In the genomic region with DNA sequence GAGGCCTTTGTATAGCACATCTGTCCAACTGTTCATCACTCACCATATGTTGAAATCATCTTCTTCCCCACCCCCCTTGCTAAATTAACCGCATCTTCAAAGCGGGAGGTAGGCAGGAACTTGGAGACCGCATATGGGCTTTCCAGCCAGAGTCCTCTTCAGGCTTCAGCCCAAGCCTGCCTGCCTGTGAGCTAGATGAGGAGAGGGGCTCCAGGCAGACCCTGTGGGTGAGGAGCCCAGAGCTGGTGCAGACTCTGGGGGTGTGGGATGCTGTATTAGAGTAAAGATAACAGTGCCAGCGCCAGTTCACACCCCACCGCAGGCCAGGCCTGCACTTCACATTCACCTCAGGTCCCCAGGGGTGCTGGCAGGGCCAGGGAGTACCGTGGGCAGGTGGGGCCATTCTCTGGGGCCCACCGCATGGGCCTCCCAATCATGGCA, we compare ENCODE assay signal across 9 cellular contexts. TPM values are rescaled to one million over a fixed set of nuclear protein-coding genes. Genes with fewer than 3 reads are reported as not detected.
DNase-seq lines count a peak whose midpoint lies in the region; ATAC-seq and TF ChIP-seq lines count a peak whose summit lies in the region.
"Had no signal": no experiment of that assay in that cellular context is flagged by ENCODE, and none has a peak within 500 bp of the region (broad histone marks: within the 10 kb centered on the region; RNA-seq: fewer than 3 reads in every experiment).

No MANE protein-coding gene starts in this region.

- no peak overlapping the region for H3K4me3 Mint-ChIP-seq in osteocyte (ENCODE audit: unreplicated experiment)

- H3K4me1 ChIP-seq in DND-41 (ENCODE audit: insufficient read depth, low read length) (0 out of 2 replicates have a peak, but pooled peaks cover 6% of the 10 kb centered on the region), mammary epithelial cell (ENCODE audit: insufficient read depth, low read length) (peaks cover 50% of the 10 kb centered on the region)

- no TSS peak for BruUV-seq in mammary epithelial cell (replicated peaks; lab: Mats Ljungman, UMichigan)

- peaks cover 72% of the 10 kb centered on the region for H3K4me1 Mint-ChIP-seq in osteocyte (ENCODE audit: unreplicated experiment)

- ATAC-seq in DND-41 (ENCODE audit: insufficient read depth, low read depth) (peak; percentile 74), HG03159 (IDR thresholded peaks at IDR 0.05; ENCODE audit: unreplicated experiment) (no peak)

- H3K27me3 ChIP-seq in DND-41 (ENCODE audit: insufficient read depth, low read length, poor library complexity) = no peaks in the 10 kb centered on the region
- H3K27me3 ChIP-seq in mammary epithelial cell (ENCODE audit: insufficient read depth, low read length) = no peaks in the 10 kb centered on the region

- H3K4me3 ChIP-seq in DND-41 (ENCODE audit: low read depth in 1 of 2, low read length in 2 of 2) = no peak overlapping the region
- H3K4me3 ChIP-seq in mammary epithelial cell (replicated peaks in 1 of 3; ENCODE audit: insufficient read depth in 1 of 3, low read depth in 2 of 3, low read length in 3 of 3) = no peak overlapping the region

- CTCF ChIA-PET in mammary epithelial cell (lab: Charles Lee; ENCODE audit: low non-redundant PET) = no interaction called here

- intact Hi-C loops in mammary epithelial cell (cut with micrococcal nuclease) = no loop called here

- H2AFZ ChIP-seq in DND-41 (ENCODE audit: low read depth, low read length) (no peak overlapping the region), mammary epithelial cell (ENCODE audit: low read depth, low read length) (no peak overlapping the region)

- DNase-seq in DND-41 (peak; percentile 51), NCI-H82 treated with DMSO at 0.1 percent for 48 hours (lab: John Stamatoyannopoulos, UW; ENCODE audit: unreplicated experiment) (peak; percentile 83), mammary epithelial cell (peak; percentile 66), osteocyte (ENCODE audit: extremely low spot score, unreplicated experiment) (no peak), DMS114 treated with DMSO at 0.1 percent for 48 hours (lab: John Stamatoyannopoulos, UW; ENCODE audit: unreplicated experiment) (no peak)
- DNase-seq in NK-92 treated with Interleukin-12 subunit alpha and Interleukin-12 subunit beta, amount 100 ng/mL, for 24 hours (lab: John Stamatoyannopoulos, UW) = no peak
- no peak for DNase-seq in activated CD8-positive, alpha-beta memory T cell treated with anti-CD3 and anti-CD28 coated beads for 24 hours
- DNase-seq: activated CD4-positive, CD25-positive, alpha-beta regulatory T cell treated with anti-CD3 and anti-CD28 coated beads, Interleukin-2, amount 50 U/mL, for 72 hours had no signal

- H3K79me2 ChIP-seq in DND-41 (ENCODE audit: insufficient read depth, low read length) (peaks cover 100% of the 10 kb centered on the region), mammary epithelial cell (ENCODE audit: insufficient read depth, low read length) (peaks cover 100% of the 10 kb centered on the region)

- no peak for TF ChIP-seq CTCF in DND-41 (IDR thresholded peaks at IDR 0.05; ENCODE audit: borderline replicate concordance, extremely low read depth, low read length, poor library complexity, severe bottlenecking)
- TF ChIP-seq CTCF in mammary epithelial cell (conservative IDR thresholded peaks at IDR 0.05 in 1 of 2, IDR thresholded peaks at IDR 0.05 in 1 of 2; ENCODE audit: extremely low read depth in 1 of 2, insufficient read depth in 1 of 2, low read depth in 1 of 2, low read length in 2 of 2) = no peak
- no peak for TF ChIP-seq CTCF in osteocyte (IDR thresholded peaks at IDR 0.05)

- 21% methylated on average over 7 of the region's 7 CpGs for WGBS in mammary epithelial cell (ENCODE audit: low coverage, missing lambda C conversion rate)

- H3K27ac Mint-ChIP-seq in osteocyte (ENCODE audit: unreplicated experiment) = peak overlapping the region; percentile 42

- H3K27ac ChIP-seq in DND-41 (ENCODE audit: low read length) (no peak overlapping the region), mammary epithelial cell (ENCODE audit: insufficient read depth, low read depth, low read length) (peak overlapping the region; percentile 3)

- H4K20me1 ChIP-seq in DND-41 (ENCODE audit: insufficient read depth, low read length) (peaks cover 75% of the 10 kb centered on the region), mammary epithelial cell (ENCODE audit: insufficient read depth, low read length) (peaks cover 40% of the 10 kb centered on the region)

- H3K9me3 ChIP-seq in DND-41 (ENCODE audit: insufficient read depth, low read length, severe bottlenecking) (peaks cover 7% of the 10 kb centered on the region), mammary epithelial cell (replicated peaks; ENCODE audit: insufficient read depth, low read length) (no peaks in the 10 kb centered on the region)

- H3K36me3 ChIP-seq in DND-41 (ENCODE audit: insufficient read depth, low read length) (peaks cover 39% of the 10 kb centered on the region), mammary epithelial cell (ENCODE audit: insufficient read depth, low read length) (peaks cover 4% of the 10 kb centered on the region)

- in situ Hi-C loops in mammary epithelial cell (cut with MboI; ENCODE audit: low sequenced_read_pairs in 2 of 2) = loop anchor here in 1 of 2 donors (25.0 kb wide), 1 partner anchor 327 kb away; the partner anchor contains the start of gene RAPGEF1

- dilution Hi-C loops in mammary epithelial cell (cut with HindIII; ENCODE audit: low sequenced_read_pairs) = no loop called here

- H3K4me2 ChIP-seq in DND-41 (ENCODE audit: insufficient read depth, low read length) = no peak overlapping the region
- H3K4me2 ChIP-seq in mammary epithelial cell (ENCODE audit: insufficient read depth, low read depth, low read length) = peak overlapping the region; percentile 17

- no peaks in the 10 kb centered on the region for H3K27me3 Mint-ChIP-seq in osteocyte (ENCODE audit: unreplicated experiment)

- H3K9ac ChIP-seq in DND-41 (ENCODE audit: low read depth, low read length) (no peak overlapping the region), mammary epithelial cell (ENCODE audit: insufficient read depth, low read length) (no peak overlapping the region)

- H3K9me3 Mint-ChIP-seq in osteocyte (ENCODE audit: unreplicated experiment) = no peaks in the 10 kb centered on the region

- no peaks in the 10 kb centered on the region for H3K36me3 Mint-ChIP-seq in osteocyte (ENCODE audit: unreplicated experiment)

RNA-seq across cellular contexts. Expression of gene PRRC2B, which starts 16.2 kb away (rescaled TPM):
- total RNA-seq in mammary epithelial cell = 100 to 1,000 TPM in 1 of 2 donors, 10 to 100 TPM in 1; 84.0 to 170 TPM
- polyA plus RNA-seq in mammary epithelial cell = 26.5 TPM
- polyA minus RNA-seq in mammary epithelial cell = 206 TPM
- total RNA-seq in osteocyte = 285 and 290 TPM in 2 replicates

Comparison
In these comparisons a context has a peak if more than half of its experiments do, and no peak if none do; other contexts are left out.
1. DNase-seq: peak in DND-41 (single experiment), NCI-H82 treated with DMSO at 0.1 percent for 48 hours (single experiment) and mammary epithelial cell (single experiment); none in osteocyte (single experiment), NK-92 treated with Interleukin-12 subunit alpha and Interleukin-12 subunit beta, amount 100 ng/mL, for 24 hours (single experiment), DMS114 treated with DMSO at 0.1 percent for 48 hours (single experiment) and activated CD8-positive, alpha-beta memory T cell treated with anti-CD3 and anti-CD28 coated beads for 24 hours (single experiment).